In genomic region chr12:123971770-123972447, GRCh38 we compare ENCODE assay signal across 8 cellular contexts. TPM values are rescaled to one million over a fixed set of nuclear protein-coding genes. Genes with fewer than 3 reads are reported as not detected.
DNase-seq lines count a peak whose midpoint lies in the region; ATAC-seq and TF ChIP-seq lines count a peak whose summit lies in the region.

No MANE protein-coding gene starts in this region.

- H3K9me3 Mint-ChIP-seq in CD4-positive, alpha-beta memory T cell: no peaks in the 10 kb centered on the region

- peak overlapping the region; percentile 90 to 99 (median 95) for H3K27ac Mint-ChIP-seq in CD4-positive, alpha-beta memory T cell

- H3K27me3 Mint-ChIP-seq in CD4-positive, alpha-beta memory T cell: no peaks in the 10 kb centered on the region

- CTCF ChIA-PET in CD4-positive, alpha-beta memory T cell (lab: Charles Lee; ENCODE audit: partially characterized antibody): interaction anchor here (1.9 kb wide), 1 partner anchor 67 kb away, joined by 6 read pairs; no protein-coding TSS in a partner anchor

- H3K4me1 Mint-ChIP-seq in CD4-positive, alpha-beta memory T cell: peaks cover 27 to 48% (median 34%) of the 10 kb centered on the region in 4 donors

- no peaks in the 10 kb centered on the region for H3K36me3 ChIP-seq in CD4-positive, alpha-beta memory T cell (ENCODE audit: insufficient read depth, low read length)

- H3K4me1 ChIP-seq in CD4-positive, alpha-beta memory T cell (ENCODE audit: insufficient read depth, low read length): peaks cover 21% of the 10 kb centered on the region

- H3K4me3 ChIP-seq in CD4-positive, alpha-beta memory T cell (ENCODE audit: low read length in 2 of 2): peak overlapping the region in 1 of 2 donors; percentile 54
- H3K4me3 ChIP-seq in WI38 (ENCODE audit: low read depth, low read length): peak overlapping the region; percentile 79

- intact Hi-C loops in CD4-positive, alpha-beta memory T cell (cut with micrococcal nuclease): loop anchor here (2.0 to 5.0 kb wide), 3 partner anchors 33 to 739 kb away; partner anchors contain the start of genes MPHOSPH9, MTRFR and NCOR2

- H3K4me3 Mint-ChIP-seq in CD4-positive, alpha-beta memory T cell: peak overlapping the region; percentile 91 to 98 (median 94)

- TF ChIP-seq CTCF in WI38 (IDR thresholded peaks at IDR 0.05; ENCODE audit: low read depth, low read length): no peak

- POLR2A ChIA-PET in CD4-positive, alpha-beta memory T cell (lab: Charles Lee; ENCODE audit: partially characterized antibody): interaction anchor here (0.6 to 2.4 kb wide), 6 partner anchors 22 to 948 kb away, joined by 3 to 11 read pairs (median 3); partner anchors contain the start of gene ATP6V0A2

- no peaks in the 10 kb centered on the region for H3K9me3 ChIP-seq in CD4-positive, alpha-beta memory T cell (ENCODE audit: control insufficient read depth in 1 of 2, low read length in 2 of 2)

- H3K27ac ChIP-seq in CD4-positive, alpha-beta memory T cell (ENCODE audit: low read depth, low read length): peak overlapping the region; percentile 44
- H3K27ac ChIP-seq in layer of hippocampus (ENCODE audit: low read depth, low read length): peak overlapping the region; percentile 86

- DNase-seq in CD4-positive, alpha-beta memory T cell: peak; percentile 44 to 63 (median 47)
- peak; percentile 30 to 44 for DNase-seq in Kasumi-1 (lab: John Stamatoyannopoulos, UW)
- peak; percentile 67 for DNase-seq in cerebellar cortex (ENCODE audit: low spot score)
- peak; percentile 6 for DNase-seq in stimulated activated CD4-positive, alpha-beta T cell treated with anti-CD3 and anti-CD28 coated beads, Interleukin-2, amount 100 ng/mL, for 4 hours (ENCODE audit: low read depth)
- no peak for DNase-seq in putamen (ENCODE audit: low spot score)

- peaks cover 8 to 18% of the 10 kb centered on the region in 2 donors for H3K36me3 Mint-ChIP-seq in CD4-positive, alpha-beta memory T cell

- ATAC-seq in GM21529 (IDR thresholded peaks at IDR 0.05; ENCODE audit: unreplicated experiment): peak; percentile 11

- H3K27me3 ChIP-seq in CD4-positive, alpha-beta memory T cell (ENCODE audit: insufficient read depth, low read length): no peaks in the 10 kb centered on the region
- H3K27me3 ChIP-seq in layer of hippocampus (ENCODE audit: control insufficient read depth, insufficient read depth, low read length): no peaks in the 10 kb centered on the region

RNA-seq across cellular contexts. Expression of gene CCDC92, which starts 0.7 kb away (rescaled TPM):
- total RNA-seq in CD4-positive, alpha-beta memory T cell: 10 to 100 TPM; 32.1 to 35.6 TPM
- polyA plus RNA-seq in CD4-positive, alpha-beta memory T cell: 10 to 100 TPM; 15.6 to 52.9 TPM

RNA-seq across cellular contexts. Expression of gene ZNF664, which starts 1.1 kb away (rescaled TPM):
- total RNA-seq in CD4-positive, alpha-beta memory T cell: 10 to 100 TPM; 54.0 to 57.9 TPM
- 10 to 100 TPM in 1 of 2 donors, 1 to 10 TPM in 1; 5.7 to 11.2 TPM for polyA plus RNA-seq in CD4-positive, alpha-beta memory T cell
